8 cellular contexts compared by ENCODE assay signal in genomic region chr21:20997308-20997632, GRCh38. TPM values are rescaled to one million over a fixed set of nuclear protein-coding genes. Genes with fewer than 3 reads are reported as not detected.
DNase-seq lines count a peak whose midpoint lies in the region; ATAC-seq and TF ChIP-seq lines count a peak whose summit lies in the region.

No MANE protein-coding gene starts in this region.

- peak; percentile 62 for ATAC-seq in GM23338
- ATAC-seq in HG03469 (IDR thresholded peaks at IDR 0.05; ENCODE audit: unreplicated experiment) = no peak

- no peaks in the 10 kb centered on the region for H3K36me3 Mint-ChIP-seq in GM23338 (ENCODE audit: low read depth)

- H3F3A ChIP-seq in GM23338 (replicated peaks; ENCODE audit: low read depth) = peaks cover 5% of the 10 kb centered on the region; the same call in 1 of the 2 replicates

- H3K4me2 ChIP-seq in GM23338 = peak overlapping the region; percentile 94

- H3K9me2 ChIP-seq in GM23338 (ENCODE audit: insufficient read depth) = no peaks in the 10 kb centered on the region

- H4K20me1 ChIP-seq in GM23338 (replicated peaks; ENCODE audit: insufficient read depth) = no peaks in the 10 kb centered on the region

- in situ Hi-C loops in astrocyte of the spinal cord (cut with HindIII; ENCODE audit: low sequenced_read_pairs) = no loop called here

- no peak overlapping the region for H3K27ac ChIP-seq in GM23338 (ENCODE audit: low read depth)

- no peaks in the 10 kb centered on the region for H3K36me3 ChIP-seq in GM23338 (ENCODE audit: insufficient read depth)

- no peaks in the 10 kb centered on the region for H3K9me3 Mint-ChIP-seq in GM23338

- peak overlapping the region; percentile 77 for H3K4me3 Mint-ChIP-seq in GM23338

- H2AFZ ChIP-seq in GM23338 = peak overlapping the region; percentile 100

- TF ChIP-seq CTCF in GM23338 (conservative IDR thresholded peaks at IDR 0.05; ENCODE audit: low read depth in 2 of 2) (no peak), astrocyte of the spinal cord (IDR thresholded peaks at IDR 0.05; ENCODE audit: low read depth, low read length) (no peak), retinal pigment epithelial cell (conservative IDR thresholded peaks at IDR 0.05; ENCODE audit: low read depth, low read length) (no peak)

- DNase-seq in GM23338 (ENCODE audit: low spot score) = peak; percentile 36
- no peak for DNase-seq in astrocyte of the spinal cord (ENCODE audit: low read depth, low spot score)
- peak; percentile 15 for DNase-seq in iPS-NIHi7 (ENCODE audit: extremely low spot score)
- no peak for DNase-seq in retinal pigment epithelial cell (ENCODE audit: low read depth)
- DNase-seq in HuH-7 (ENCODE audit: low spot score) = no peak
- no peak for DNase-seq in activated CD8-positive, alpha-beta memory T cell treated with anti-CD3 and anti-CD28 coated beads, Interleukin-2, amount 50 U/mL, for 48 hours
- no peak for DNase-seq in NCI-H1930 (lab: John Stamatoyannopoulos, UW)

- peak overlapping the region; percentile 83 for H3K4me3 ChIP-seq in GM23338
- peak overlapping the region; percentile 62 for H3K4me3 ChIP-seq in astrocyte of the spinal cord (ENCODE audit: low read depth, low read length)
- peak overlapping the region; percentile 61 for H3K4me3 ChIP-seq in retinal pigment epithelial cell (ENCODE audit: low read length)

- H3K4me1 ChIP-seq in GM23338 (ENCODE audit: insufficient read depth) = peaks cover 8% of the 10 kb centered on the region

- peaks cover 8% of the 10 kb centered on the region for H3K4me1 Mint-ChIP-seq in GM23338

- H3K27me3 ChIP-seq in GM23338 (ENCODE audit: insufficient read depth) = peaks cover 34% of the 10 kb centered on the region

- no peak overlapping the region for H3K27ac Mint-ChIP-seq in GM23338

- no peaks in the 10 kb centered on the region for H3K79me2 ChIP-seq in GM23338 (replicated peaks; ENCODE audit: insufficient read depth)

- peaks cover 17% of the 10 kb centered on the region for H3K27me3 Mint-ChIP-seq in GM23338 (ENCODE audit: insufficient read depth, low read depth, poor library complexity)

TF ChIP-seq in GM23338, 12 proteins besides CTCF, POLR2A, EP300 and RAD21:
- TF ChIP-seq NANOG (IDR thresholded peaks at IDR 0.05; ENCODE audit: borderline replicate concordance) = no peak
- TF ChIP-seq EZH2 (IDR thresholded peaks at IDR 0.05; ENCODE audit: low read depth, unreplicated experiment) = peak; percentile 22

RNA-seq across cellular contexts. Expression of gene NCAM2, which starts 0.9 kb away (rescaled TPM):
- total RNA-seq in GM23338 (2014; rRNA removed; shearing (Covaris generic)) = 0.83 and 1.2 TPM in 2 replicates
- polyA plus RNA-seq in GM23338 (2016; fragmentation: Nextera tagmentation; extraction: Ambion mirVana) = 0.36 TPM in 1 of 2 replicates, not detected in the other

Comparison
In these comparisons a context has a peak if more than half of its experiments do, and no peak if none do; other contexts are left out.
1. DNase-seq: peak in GM23338 (single experiment) and iPS-NIHi7 (single experiment); none in astrocyte of the spinal cord (single experiment), retinal pigment epithelial cell (single experiment), HuH-7 (single experiment), activated CD8-positive, alpha-beta memory T cell treated with anti-CD3 and anti-CD28 coated beads, Interleukin-2, amount 50 U/mL, for 48 hours (single experiment) and NCI-H1930 (0 of 2).
2. Peak in every context shown above with its lines, with median percentiles within 50 percentile points of each other: H3K4me3 ChIP-seq.